Comparison of ENCODE assay signal across 18 cellular contexts in the genomic region with DNA sequence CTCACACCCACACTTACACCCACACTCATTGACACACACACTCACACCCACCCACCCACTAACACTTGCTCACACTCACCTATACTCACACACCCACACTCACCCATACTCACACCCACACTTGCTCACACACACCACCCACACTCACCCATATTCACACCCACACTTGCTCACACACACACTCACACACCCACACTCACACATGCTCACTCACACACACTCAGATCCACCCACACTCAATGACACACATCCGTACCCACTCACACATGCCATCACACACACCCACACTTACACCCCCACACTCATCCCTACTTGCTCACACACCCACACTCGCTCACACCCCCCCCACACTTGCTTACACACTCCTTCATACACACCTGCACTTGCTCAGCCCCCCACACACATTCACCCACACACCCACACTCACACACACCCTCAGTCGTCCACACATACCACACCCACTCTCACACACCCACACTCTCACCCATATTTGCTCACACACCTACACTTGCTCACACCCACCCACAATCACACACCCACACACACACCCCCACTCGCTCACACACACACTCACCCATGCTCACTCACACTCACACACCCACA.
DNase-seq lines count a peak whose midpoint lies in the region; ATAC-seq, FAIRE-seq and TF ChIP-seq lines count a peak whose summit lies in the region.
"Had no signal": no experiment of that assay in that cellular context is flagged by ENCODE, and none has a peak within 500 bp of the region (broad histone marks: within the 10 kb centered on the region; RNA-seq: fewer than 3 reads in every experiment).

No MANE protein-coding gene starts in this region.

- FAIRE-seq in HepG2 (lab: Jason Lieb, UNC) = no peak
- peak; percentile 58 for FAIRE-seq in bronchial epithelial cell (lab: Jason Lieb, UNC)
- FAIRE-seq: A549, D721Med, G401.6, K562 had no signal

- CTCF ChIA-PET in HepG2 (lab: Yijun Ruan, JAX; ENCODE audit: low intra/inter-chr PET ratio, low total read pairs) = no interaction called here

- no peak overlapping the region for H3K27ac ChIP-seq in HepG2 (ENCODE audit: extremely low read length, insufficient read depth, low read length)
- H3K27ac ChIP-seq in right lobe of liver = no peak overlapping the region
- no peak overlapping the region for H3K27ac ChIP-seq in neuronal stem cell (replicated peaks; ENCODE audit: low read length)
- H3K27ac ChIP-seq: 22Rv1, A549, C4-2B had no signal

- H3K27ac Mint-ChIP-seq in osteocyte (ENCODE audit: unreplicated experiment) = no peak overlapping the region
- no peak overlapping the region for H3K27ac Mint-ChIP-seq in activated naive CD4-positive, alpha-beta T cell treated with anti-CD3 and anti-CD28 coated beads, Interleukin-2, amount 50 U/mL, for 72 hours
- H3K27ac Mint-ChIP-seq: CD4-positive, alpha-beta T cell; GM23338 had no signal

- H3K9me3 Mint-ChIP-seq in osteocyte (ENCODE audit: unreplicated experiment) = peaks cover 35% of the 10 kb centered on the region
- H3K9me3 Mint-ChIP-seq in activated naive CD4-positive, alpha-beta T cell treated with anti-CD3 and anti-CD28 coated beads, Interleukin-2, amount 50 U/mL, for 72 hours = peaks cover 6 to 20% of the 10 kb centered on the region in 2 donors

- no peak for TF ChIP-seq EP300 in HepG2 (IDR thresholded peaks at IDR 0.05; ENCODE audit: low read depth in 2 of 2, low read length in 2 of 2)
- TF ChIP-seq EP300 in HepG2 (CRISPR knock-in tag; IDR thresholded peaks at IDR 0.05; ENCODE audit: borderline replicate concordance) = no peak

- no peaks in the 10 kb centered on the region for H3K36me3 Mint-ChIP-seq in osteocyte (ENCODE audit: unreplicated experiment)
- no peaks in the 10 kb centered on the region for H3K36me3 Mint-ChIP-seq in activated naive CD4-positive, alpha-beta T cell treated with anti-CD3 and anti-CD28 coated beads, Interleukin-2, amount 50 U/mL, for 72 hours

- H3K4ac ChIP-seq in neuronal stem cell (ENCODE audit: low read length) = no peak overlapping the region

- H2BK5ac ChIP-seq in neuronal stem cell (ENCODE audit: low read length) = no peak overlapping the region

- no peak overlapping the region for H2BK15ac ChIP-seq in neuronal stem cell (ENCODE audit: low read length)

- H3K27me3 ChIP-seq in HepG2 (ENCODE audit: control insufficient read depth in 1 of 2, insufficient read depth in 2 of 2, low read length in 2 of 2) (no peaks in the 10 kb centered on the region), right lobe of liver (no peaks in the 10 kb centered on the region), bronchial epithelial cell (ENCODE audit: control insufficient read depth, insufficient read depth, low read length) (no peaks in the 10 kb centered on the region), neuronal stem cell (ENCODE audit: control insufficient read depth in 3 of 3, insufficient read depth in 3 of 3, low read depth in 1 of 3, low read length in 3 of 3) (peaks cover 0 to 2% (median 0%) of the 10 kb centered on the region in 3 experiments)

- H4K91ac ChIP-seq in neuronal stem cell (ENCODE audit: low read depth, low read length, poor library complexity) = peak overlapping the region; percentile 22

- no peak overlapping the region for H4K8ac ChIP-seq in neuronal stem cell (ENCODE audit: low read depth, low read length)

- H3K18ac ChIP-seq in neuronal stem cell (ENCODE audit: low read length) = no peak overlapping the region

- no peak overlapping the region for H3K4me2 ChIP-seq in HepG2 (ENCODE audit: low read depth, low read length)
- no peak overlapping the region for H3K4me2 ChIP-seq in neuronal stem cell (ENCODE audit: insufficient read depth, low read length, poor library complexity, severe bottlenecking)
- H3K4me2 ChIP-seq: A549, GM23338 had no signal

- H3K9me3 ChIP-seq in HepG2 (ENCODE audit: low read length) = peaks cover 25% of the 10 kb centered on the region
- H3K9me3 ChIP-seq in right lobe of liver = no peaks in the 10 kb centered on the region
- H3K9me3 ChIP-seq in neuronal stem cell (replicated peaks in 1 of 2; ENCODE audit: control insufficient read depth in 2 of 2, insufficient read depth in 1 of 2, low read depth in 1 of 2, low read length in 2 of 2) = peaks cover 9 to 19% of the 10 kb centered on the region in 2 donors
- H3K9me3 ChIP-seq: HAP-1 had no signal

- no peaks in the 10 kb centered on the region for H3K79me2 ChIP-seq in HepG2 (ENCODE audit: insufficient read depth, low read length)

- H2AFZ ChIP-seq in HepG2 (ENCODE audit: low read length) = no peak overlapping the region
- no peak overlapping the region for H2AFZ ChIP-seq in neuronal stem cell (ENCODE audit: low read length)
- H2AFZ ChIP-seq: GM23338 had no signal

- H3K36me3 ChIP-seq in HepG2 (replicated peaks in 1 of 2; ENCODE audit: control insufficient read depth in 1 of 2, insufficient read depth in 2 of 2, low read length in 2 of 2) = no peaks in the 10 kb centered on the region
- H3K36me3 ChIP-seq in right lobe of liver = no peaks in the 10 kb centered on the region
- no peaks in the 10 kb centered on the region for H3K36me3 ChIP-seq in bronchial epithelial cell (ENCODE audit: control insufficient read depth, insufficient read depth, low read length)
- no peaks in the 10 kb centered on the region for H3K36me3 ChIP-seq in neuronal stem cell (replicated peaks in 1 of 2; ENCODE audit: control insufficient read depth in 2 of 2, insufficient read depth in 2 of 2, low read length in 2 of 2)
- H3K36me3 ChIP-seq: HAP-1 had no signal

- no peak overlapping the region for H2AK5ac ChIP-seq in neuronal stem cell (ENCODE audit: low read depth, low read length)

- DNase-seq in HepG2 (ENCODE audit: low spot score) (no peak), right lobe of liver (no peak), bronchial epithelial cell (ENCODE audit: low read depth) (no peak), neuronal stem cell (ENCODE audit: low spot score) (no peak), osteocyte (ENCODE audit: extremely low spot score, unreplicated experiment) (no peak)
- DNase-seq in activated naive CD4-positive, alpha-beta T cell treated with anti-CD3 and anti-CD28 coated beads, Interleukin-2, amount 50 U/mL, for 72 hours (ENCODE audit: low spot score in 2 of 2) = no peak
- no peak for DNase-seq in NK-92 treated with Interleukin-12 subunit alpha and Interleukin-12 subunit beta, amount 100 ng/mL, for 24 hours (lab: John Stamatoyannopoulos, UW)
- DNase-seq: AML-193; Caco-2; CD4-positive, alpha-beta T cell had no signal

- peak overlapping the region; percentile 40 for H3K23ac ChIP-seq in neuronal stem cell (ENCODE audit: low read depth, low read length, poor library complexity)

- WGBS in HepG2 (ENCODE audit: low lambda C conversion rate) = 48% methylated on average over 4 of the region's 4 CpGs
- WGBS in right lobe of liver (ENCODE audit: insufficient coverage, low coverage, low lambda C conversion rate, missing lambda C conversion rate) = 76% methylated on average over 4 of the region's 4 CpGs
- WGBS in neuronal stem cell (ENCODE audit: extremely low coverage in 2 of 2, insufficient read length in 2 of 2, insufficient replicate concordance in 1 of 2), 2 donors = 100% methylated on average over 2 to 4 of the region's 4 CpGs

- no peak overlapping the region for H3K14ac ChIP-seq in neuronal stem cell (ENCODE audit: low read length)

- H3K4me1 ChIP-seq in HepG2 (ENCODE audit: insufficient read depth, low read length) (no peaks in the 10 kb centered on the region), right lobe of liver (no peaks in the 10 kb centered on the region), neuronal stem cell (ENCODE audit: control insufficient read depth in 2 of 2, insufficient read depth in 1 of 2, low read depth in 1 of 2, low read length in 2 of 2) (peaks cover 0 to 4% of the 10 kb centered on the region in 2 donors)
- H3K4me1 ChIP-seq: A549, Caco-2, HAP-1 had no signal

- H3K9ac ChIP-seq in HepG2 (ENCODE audit: insufficient read depth, low read depth, low read length) (no peak overlapping the region), neuronal stem cell (ENCODE audit: low read depth, low read length, poor library complexity) (peak overlapping the region; percentile 25)

- no TSS peak for BruUV-seq in HepG2 (replicated peaks; lab: Mats Ljungman, UMichigan)

- no peaks in the 10 kb centered on the region for H3K27me3 Mint-ChIP-seq in osteocyte (ENCODE audit: unreplicated experiment)
- H3K27me3 Mint-ChIP-seq: CD4-positive, alpha-beta T cell had no signal

- intact Hi-C loops in HepG2 (cut with micrococcal nuclease; ENCODE audit: unreplicated experiment) (no loop called here), right lobe of liver (cut with DNase I) (no loop called here)

- no peak overlapping the region for H2BK12ac ChIP-seq in neuronal stem cell (ENCODE audit: low read length)

- peaks cover 3% of the 10 kb centered on the region for H3K79me1 ChIP-seq in neuronal stem cell (ENCODE audit: low read depth, low read length)

- no peaks in the 10 kb centered on the region for H4K20me1 ChIP-seq in HepG2 (ENCODE audit: insufficient read depth, low read length)

- H3K4me3 ChIP-seq in HepG2 (replicated peaks in 1 of 3; ENCODE audit: insufficient read depth in 1 of 3, low read depth in 2 of 3, low read length in 3 of 3) = no peak overlapping the region
- no peak overlapping the region for H3K4me3 ChIP-seq in right lobe of liver
- H3K4me3 ChIP-seq in bronchial epithelial cell (ENCODE audit: low read depth, low read length) = no peak overlapping the region
- peak overlapping the region in 1 of 2 donors; percentile 71 for H3K4me3 ChIP-seq in neuronal stem cell (ENCODE audit: low read length in 2 of 2)
- H3K4me3 ChIP-seq: A549, GM23338, HAP-1, K562 had no signal

- no peak for TF ChIP-seq RAD21 in HepG2 (CRISPR knock-in tag; IDR thresholded peaks at IDR 0.05)

- no peak for TF ChIP-seq POLR2A in HepG2 (IDR thresholded peaks at IDR 0.05; ENCODE audit: insufficient read depth in 1 of 2, low read depth in 2 of 2, low read length in 2 of 2)
- no peak for TF ChIP-seq POLR2A in right lobe of liver (IDR thresholded peaks at IDR 0.05)

- no peaks in the 10 kb centered on the region for H3K4me1 Mint-ChIP-seq in osteocyte (ENCODE audit: unreplicated experiment)
- H3K4me1 Mint-ChIP-seq: GM23338 had no signal

- POLR2A ChIA-PET in HepG2 (lab: Yijun Ruan, JAX) = no interaction called here

- no peak overlapping the region for H2BK120ac ChIP-seq in neuronal stem cell (ENCODE audit: low read depth, low read length)

- ATAC-seq in HepG2 (no peak), right lobe of liver (no peak)
- ATAC-seq in activated naive CD4-positive, alpha-beta T cell treated with anti-CD3 and anti-CD28 coated beads, Interleukin-2, amount 50 U/mL, for 72 hours = no peak
- ATAC-seq: A549, GM23338, K562 had no signal

- in situ Hi-C loops in HepG2 (cut with HindIII; ENCODE audit: extremely low pct_ligation_motif_present, low pct_unique_long_range_greater_than_20kb) = no loop called here

- no peak overlapping the region for H3K4me3 Mint-ChIP-seq in osteocyte (ENCODE audit: unreplicated experiment)
- H3K4me3 Mint-ChIP-seq: CD4-positive, alpha-beta T cell; GM23338 had no signal

- TF ChIP-seq CTCF in HepG2 (CRISPR knock-in tag; IDR thresholded peaks at IDR 0.05) (no peak), right lobe of liver (IDR thresholded peaks at IDR 0.05) (no peak), bronchial epithelial cell (IDR thresholded peaks at IDR 0.05; ENCODE audit: insufficient read depth, low read length, severe bottlenecking) (no peak), osteocyte (IDR thresholded peaks at IDR 0.05) (no peak)

TF ChIP-seq in HepG2, 621 proteins besides CTCF, POLR2A, EP300 and RAD21 (continues in another document):
- TF ChIP-seq CREB1 (IDR thresholded peaks at IDR 0.05) (peak; percentile 1; the same call in 1 of the 2 replicates), CREB1 (CRISPR knock-in tag; IDR thresholded peaks at IDR 0.05) (no peak)
